8 cellular contexts compared by ENCODE assay signal in genomic region chr14:88551936-88552565, GRCh38. TPM values are rescaled to one million over a fixed set of nuclear protein-coding genes. Genes with fewer than 3 reads are reported as not detected.
DNase-seq lines count a peak whose midpoint lies in the region; ATAC-seq, FAIRE-seq and TF ChIP-seq lines count a peak whose summit lies in the region.

No MANE protein-coding gene starts in this region.

- H3K9me2 ChIP-seq in Karpas-422 (replicated peaks; ENCODE audit: insufficient read depth, low read length), result no peaks in the 10 kb centered on the region

- H3K4me3 ChIP-seq in WERI-Rb-1 (ENCODE audit: low read depth, low read length) (peak overlapping the region; percentile 17), foreskin fibroblast (ENCODE audit: low read depth in 1 of 2, low read length in 2 of 2) (peak overlapping the region; percentile 82 to 85), neuron (ENCODE audit: low read length) (peak overlapping the region; percentile 99), Karpas-422 (ENCODE audit: low read length) (no peak overlapping the region)

- no peaks in the 10 kb centered on the region for H4K20me1 ChIP-seq in Karpas-422 (ENCODE audit: insufficient read depth, low read depth, low read length)

- H3K4me2 ChIP-seq in Karpas-422 (ENCODE audit: low read depth, low read length, poor library complexity, severe bottlenecking), result no peak overlapping the region

- no peaks in the 10 kb centered on the region for H3K27me3 ChIP-seq in WERI-Rb-1 (ENCODE audit: insufficient read depth, low read depth, severe bottlenecking)
- no peaks in the 10 kb centered on the region for H3K27me3 ChIP-seq in neuron (ENCODE audit: insufficient read depth, low read length)
- no peaks in the 10 kb centered on the region for H3K27me3 ChIP-seq in Karpas-422 (ENCODE audit: low read length)

- TF ChIP-seq CTCF in WERI-Rb-1 (IDR thresholded peaks at IDR 0.05; ENCODE audit: low read depth, low read length) (no peak), foreskin fibroblast (IDR thresholded peaks at IDR 0.05; ENCODE audit: low read depth, low read length) (no peak)

- DNase-seq in EH (ENCODE audit: low read depth) (peak; percentile 37), WERI-Rb-1 (no peak), foreskin fibroblast (peak in 1 of 2 donors; percentile 55), RCC 7860 (ENCODE audit: low spot score) (no peak), Karpas-422 (no peak)

- no peak overlapping the region for H3K9ac ChIP-seq in Karpas-422 (ENCODE audit: low read length)

- ATAC-seq in HG03342 (IDR thresholded peaks at IDR 0.05; ENCODE audit: unreplicated experiment) (no peak), GM19351 (IDR thresholded peaks at IDR 0.05; ENCODE audit: unreplicated experiment) (no peak)

- H3K4me1 ChIP-seq in neuron (ENCODE audit: insufficient read depth, low read length) (peaks cover 24% of the 10 kb centered on the region), Karpas-422 (ENCODE audit: low read length) (peaks cover 10% of the 10 kb centered on the region)

- H3K27ac ChIP-seq in WERI-Rb-1, result peak overlapping the region; percentile 57
- no peak overlapping the region for H3K27ac ChIP-seq in Karpas-422 (ENCODE audit: low read length)

- H3K9me3 ChIP-seq in WERI-Rb-1 (ENCODE audit: severe bottlenecking) (no peaks in the 10 kb centered on the region), neuron (ENCODE audit: low read length) (peaks cover 3% of the 10 kb centered on the region), Karpas-422 (ENCODE audit: low read length) (no peaks in the 10 kb centered on the region)

- H3K36me3 ChIP-seq in WERI-Rb-1, result peaks cover 45% of the 10 kb centered on the region
- peaks cover 28% of the 10 kb centered on the region for H3K36me3 ChIP-seq in neuron (ENCODE audit: insufficient read depth, low read length)
- H3K36me3 ChIP-seq in Karpas-422 (ENCODE audit: insufficient read depth, low read length), result no peaks in the 10 kb centered on the region

- H3K79me2 ChIP-seq in Karpas-422 (ENCODE audit: low read length), result no peaks in the 10 kb centered on the region

- H2AFZ ChIP-seq in neuron (ENCODE audit: low read depth, low read length), result no peak overlapping the region
- no peak overlapping the region for H2AFZ ChIP-seq in Karpas-422 (ENCODE audit: low read length)

- FAIRE-seq in RCC 7860 (lab: Jason Lieb, UNC), result no peak

RNA-seq across cellular contexts. Expression of gene PTPN21, which starts 2.8 kb away (rescaled TPM):
- total RNA-seq in Karpas-422 (2014; rRNA removed; shearing (Covaris generic); ENCODE audit: low replicate concordance), result 0.04 TPM in 1 of 2 replicates, not detected in the other

RNA-seq across cellular contexts. Expression of gene ZC3H14, which starts 10.8 kb away (rescaled TPM):
- 69.8 and 91.1 TPM in 2 replicates for total RNA-seq in Karpas-422 (2014; rRNA removed; shearing (Covaris generic); ENCODE audit: low replicate concordance)
